ENCODE assay signal across 24 cellular contexts in genomic region chr10:43585981-43586738, GRCh38. TPM values are rescaled to one million over a fixed set of nuclear protein-coding genes. Genes with fewer than 3 reads are reported as not detected.
A peak's percentile ranks its signal among the peaks of the same experiment; 100 is the strongest.
DNase-seq lines count a peak whose midpoint lies in the region; ATAC-seq, FAIRE-seq and TF ChIP-seq lines count a peak whose summit lies in the region.
"Had no signal": no experiment of that assay in that cellular context is flagged by ENCODE, and none has a peak within 500 bp of the region (broad histone marks: within the 10 kb centered on the region; RNA-seq: fewer than 3 reads in every experiment).

No MANE protein-coding gene starts in this region.

- H3K9me3 Mint-ChIP-seq in naive thymus-derived CD4-positive, alpha-beta T cell: peaks cover 0 to 20% (median 0%) of the 10 kb centered on the region in 11 donors

- H3K9me1 ChIP-seq in K562 (ENCODE audit: control insufficient read depth, insufficient read depth, low read length): no peaks in the 10 kb centered on the region

- no peaks in the 10 kb centered on the region for H3K36me3 ChIP-seq in PC-3 (ENCODE audit: low read depth, low read length)
- H3K36me3 ChIP-seq in K562 (ENCODE audit: control insufficient read depth, insufficient read depth, low read length): no peaks in the 10 kb centered on the region
- no peaks in the 10 kb centered on the region for H3K36me3 ChIP-seq in lung (ENCODE audit: control insufficient read depth in 2 of 2, insufficient read depth in 2 of 2, low read length in 2 of 2)
- H3K36me3 ChIP-seq in naive thymus-derived CD4-positive, alpha-beta T cell (ENCODE audit: control insufficient read depth in 2 of 3, insufficient read depth in 3 of 3, low read length in 3 of 3): no peaks in the 10 kb centered on the region
- H3K36me3 ChIP-seq: BE2C had no signal

- H4K20me1 ChIP-seq in PC-3 (ENCODE audit: low read length): no peaks in the 10 kb centered on the region
- H4K20me1 ChIP-seq in K562 (replicated peaks; ENCODE audit: control insufficient read depth, insufficient read depth, low read length): no peaks in the 10 kb centered on the region

- peak; percentile 30 for DNase-seq in PC-3
- DNase-seq in K562 (ENCODE audit: extremely low read depth in 1 of 4, low spot score in 3 of 4): no peak
- no peak for DNase-seq in lung (ENCODE audit: low spot score)
- no peak for DNase-seq in GM10248 (ENCODE audit: extremely low spot score)
- no peak for DNase-seq in epidermal melanocyte (ENCODE audit: insufficient read length, low spot score)
- no peak for DNase-seq in H4 (ENCODE audit: low spot score)
- no peak for DNase-seq in naive thymus-derived CD4-positive, alpha-beta T cell
- DNase-seq: BE2C, DMS 273 treated with DMSO at 0.1 percent for 48 hours, DMS79 treated with DMSO at 0.1 percent for 48 hours, GM23248, HCEC 1CT, Karpas-422, NCI-H1694, NCI-H2081 treated with DMSO at 0.1 percent for 48 hours, NCI-H2171 treated with DMSO at 0.1 percent for 48 hours, NCI-H526, RPMI8226, SHP77, SW 1271 had no signal

- H3K9ac ChIP-seq in PC-3 (ENCODE audit: low read length) (no peak overlapping the region), K562 (ENCODE audit: insufficient read depth in 1 of 2, low read depth in 2 of 2, low read length in 2 of 2) (no peak overlapping the region)
- H3K9ac ChIP-seq: GM23248 had no signal

- no peak for TF ChIP-seq POLR2A in K562 (conservative IDR thresholded peaks at IDR 0.05)

- H3K9me2 ChIP-seq in PC-3 (replicated peaks; ENCODE audit: low read length): no peaks in the 10 kb centered on the region

- no peaks in the 10 kb centered on the region for H3K36me3 Mint-ChIP-seq in naive thymus-derived CD4-positive, alpha-beta T cell

- WGBS in K562 (ENCODE audit: insufficient coverage, low coverage, missing lambda C conversion rate): 1% methylated on average over 9 of the region's 9 CpGs
- whole genome bisulfite sequencing in lung, 2 donors: 66 to 81% methylated on average over 9 of the region's 9 CpGs

- H3K79me2 ChIP-seq in PC-3 (ENCODE audit: low read length) (no peaks in the 10 kb centered on the region), K562 (ENCODE audit: control insufficient read depth, insufficient read depth, low read length) (no peaks in the 10 kb centered on the region)

- H3F3A ChIP-seq in PC-3 (ENCODE audit: low read length, unreplicated experiment): no peaks in the 10 kb centered on the region

- no peak overlapping the region for H3K4me3 ChIP-seq in PC-3 (ENCODE audit: low read length)
- H3K4me3 ChIP-seq in K562: no peak overlapping the region
- no peak overlapping the region for H3K4me3 ChIP-seq in lung
- H3K4me3 ChIP-seq in naive thymus-derived CD4-positive, alpha-beta T cell (ENCODE audit: low read length): no peak overlapping the region
- H3K4me3 ChIP-seq: A549, GM12878, GM23248 had no signal

- H3K27ac ChIP-seq in PC-3 (ENCODE audit: low read length) (no peak overlapping the region), K562 (ENCODE audit: extremely low read depth, low read depth, low read length) (no peak overlapping the region), lung (ENCODE audit: low read depth in 1 of 2, low read length in 1 of 2) (no peak overlapping the region)
- no peak overlapping the region for H3K27ac ChIP-seq in naive thymus-derived CD4-positive, alpha-beta T cell (ENCODE audit: low read depth, low read length)
- H3K27ac ChIP-seq: A549, GM23248 had no signal

- BruUV-seq in PC-3 (replicated peaks; lab: Mats Ljungman, UMichigan) (no TSS peak), K562 (replicated peaks; lab: Mats Ljungman, UMichigan) (no TSS peak)

- H3K4me1 ChIP-seq in PC-3 (ENCODE audit: insufficient read depth, low read length) (0 out of 2 replicates have a peak, but pooled peaks cover 3% of the 10 kb centered on the region), K562 (replicated peaks in 1 of 2; ENCODE audit: control insufficient read depth in 2 of 2, insufficient read depth in 2 of 2, low read length in 2 of 2) (no peaks in the 10 kb centered on the region), lung (ENCODE audit: control insufficient read depth in 2 of 2, insufficient read depth in 2 of 2, low read length in 2 of 2) (no peaks in the 10 kb centered on the region)
- no peaks in the 10 kb centered on the region for H3K4me1 ChIP-seq in naive thymus-derived CD4-positive, alpha-beta T cell (ENCODE audit: control insufficient read depth in 2 of 2, insufficient read depth in 2 of 2, low read length in 2 of 2)
- H3K4me1 ChIP-seq: A549, BE2C had no signal

- in situ Hi-C loops in K562 (cut with MboI): no loop called here

- CTCF ChIA-PET in PC-3 (lab: Charles Lee): no interaction called here
- CTCF ChIA-PET in K562 (lab: Yijun Ruan, JAX; ENCODE audit: low intra/inter-chr PET ratio): no interaction called here
- CTCF ChIA-PET in GM10248 (lab: Yijun Ruan, JAX): interaction anchor here (1.4 to 1.5 kb wide), 2 partner anchors 9 kb away, joined by 3 read pairs; no protein-coding TSS in a partner anchor
- CTCF ChIA-PET in naive thymus-derived CD4-positive, alpha-beta T cell (lab: Charles Lee): no interaction called here

- no peak for TF ChIP-seq CTCF in PC-3 (conservative IDR thresholded peaks at IDR 0.05; ENCODE audit: low read depth, low read length)
- TF ChIP-seq CTCF in K562 (IDR thresholded peaks at IDR 0.05 in 2 of 3, conservative IDR thresholded peaks at IDR 0.05 in 1 of 3; ENCODE audit: insufficient read depth in 2 of 3, low read depth in 1 of 3, low read length in 3 of 3): no peak
- no peak for TF ChIP-seq CTCF in lung (IDR thresholded peaks at IDR 0.05; ENCODE audit: control extremely low read depth, extremely low read depth)
- no peak for TF ChIP-seq CTCF in GM10248 (IDR thresholded peaks at IDR 0.05; ENCODE audit: control extremely low read depth, extremely low read depth, low read depth, missing control alignments)

- H2AFZ ChIP-seq in PC-3 (ENCODE audit: low read length) (peak overlapping the region; percentile 53), K562 (ENCODE audit: low read depth, low read length) (peak overlapping the region; percentile 72; the same call in 1 of the 2 replicates)
- H2AFZ ChIP-seq: GM23248 had no signal

- H3K4me2 ChIP-seq in PC-3 (ENCODE audit: low read length) (no peak overlapping the region), K562 (ENCODE audit: insufficient read depth, low read length) (no peak overlapping the region; the same call in 1 of the 2 replicates)
- H3K4me2 ChIP-seq: A549 had no signal

- no peaks in the 10 kb centered on the region for H3K27me3 ChIP-seq in PC-3 (ENCODE audit: low read length)
- peaks cover 0 to 10% of the 10 kb centered on the region in 2 experiments; a peak in 2 of 5 replicates for H3K27me3 ChIP-seq in K562 (ENCODE audit: control insufficient read depth in 2 of 2, insufficient read depth in 2 of 2, low read length in 2 of 2)
- H3K27me3 ChIP-seq in lung (ENCODE audit: control insufficient read depth, insufficient read depth): no peaks in the 10 kb centered on the region
- H3K27me3 ChIP-seq in naive thymus-derived CD4-positive, alpha-beta T cell (ENCODE audit: control insufficient read depth in 2 of 2, insufficient read depth in 2 of 2, low read length in 2 of 2): no peaks in the 10 kb centered on the region
- H3K27me3 ChIP-seq: BE2C had no signal

- H3K4me1 Mint-ChIP-seq in naive thymus-derived CD4-positive, alpha-beta T cell: peaks cover 0 to 1% (median 0%) of the 10 kb centered on the region in 7 donors
- H3K4me1 Mint-ChIP-seq: IgD-negative memory B cell had no signal

- TF ChIP-seq EP300 in K562 (IDR thresholded peaks at IDR 0.05; ENCODE audit: low read length): no peak

- ATAC-seq in PC-3 (no peak; the same call in 1 of the 2 replicates), K562 (no peak; the same call in 2 of the 3 replicates), lung (ENCODE audit: insufficient read depth, low FRiP score) (peak; percentile 58)
- ATAC-seq in naive thymus-derived CD4-positive, alpha-beta T cell: no peak
- ATAC-seq: A549, GM12878 had no signal

- H3K9me3 ChIP-seq in PC-3 (ENCODE audit: low read length) (no peaks in the 10 kb centered on the region), K562 (replicated peaks; ENCODE audit: control insufficient read depth, insufficient read depth, low read depth, low read length) (peaks cover 4% of the 10 kb centered on the region), lung (ENCODE audit: control insufficient read depth in 2 of 2, insufficient read depth in 1 of 2, low read length in 1 of 2) (no peaks in the 10 kb centered on the region)
- H3K9me3 ChIP-seq in naive thymus-derived CD4-positive, alpha-beta T cell (ENCODE audit: control insufficient read depth in 2 of 3, low read length in 3 of 3): no peaks in the 10 kb centered on the region
- H3K9me3 ChIP-seq: BE2C had no signal

- H3K27ac Mint-ChIP-seq in naive thymus-derived CD4-positive, alpha-beta T cell: no peak overlapping the region
- H3K27ac Mint-ChIP-seq: IgD-negative memory B cell had no signal

- H3K27me3 Mint-ChIP-seq in naive thymus-derived CD4-positive, alpha-beta T cell: peaks cover 0 to 10% (median 0%) of the 10 kb centered on the region in 5 donors

- intact Hi-C loops in PC-3 (cut with micrococcal nuclease) (no loop called here), K562 (cut with micrococcal nuclease) (no loop called here)
- intact Hi-C loops in naive thymus-derived CD4-positive, alpha-beta T cell (cut with micrococcal nuclease): no loop called here

- TF ChIP-seq RAD21 in K562 (CRISPR knock-in tag; conservative IDR thresholded peaks at IDR 0.05 in 1 of 2, IDR thresholded peaks at IDR 0.05 in 1 of 2): no peak

- FAIRE-seq in K562 (lab: Jason Lieb, UNC): no peak
- FAIRE-seq: A549, GM12878 had no signal

- POLR2A ChIA-PET in PC-3 (lab: Charles Lee; ENCODE audit: unreplicated experiment): no interaction called here
- POLR2A ChIA-PET in K562 (lab: Yijun Ruan, JAX): interaction anchor here (0.7 to 1.2 kb wide), 2 partner anchors 9 to 13 kb away, joined by 3 to 4 read pairs; no protein-coding TSS in a partner anchor
- POLR2A ChIA-PET in GM10248 (lab: Yijun Ruan, JAX): no interaction called here
- POLR2A ChIA-PET in naive thymus-derived CD4-positive, alpha-beta T cell (lab: Charles Lee): no interaction called here

- no peak overlapping the region for H3K4me3 Mint-ChIP-seq in naive thymus-derived CD4-positive, alpha-beta T cell
- H3K4me3 Mint-ChIP-seq: IgD-negative memory B cell had no signal

RNA-seq across cellular contexts. Expression of gene ZNF239, which starts 11.7 kb away (rescaled TPM):
- total RNA-seq in PC-3 (2014; rRNA removed) (8.5 and 9.7 TPM in 2 replicates), K562 (2014; rRNA removed) (15.5 and 18.7 TPM in 2 replicates), K562 (2014; rRNA removed; fragmentation: Illumina TruSeq; extraction: Trizol) (26.7 and 29.2 TPM in 2 replicates), K562 (2015; rRNA removed; fragmentation: Illumina TruSeq; extraction: Trizol) (23.1 and 23.6 TPM in 2 replicates), K562 (2021) (13.4 and 13.7 TPM in 2 replicates), lung (1 to 10 TPM; 3.5 to 4.2 TPM)
- total RNA-seq in K562 (2011; cell fraction: chromatin; rRNA removed; ENCODE audit: low replicate concordance): 19.7 and 38.2 TPM in 2 replicates
- total RNA-seq in K562 (2011; cell fraction: nucleolus; rRNA removed): 16.2 and 20.8 TPM in 2 replicates
- 18.1 and 21.7 TPM in 2 replicates for total RNA-seq in K562 (2011; cell fraction: nucleoplasm; rRNA removed)
- polyA plus RNA-seq in K562 (2011; rRNA removed) (16.3 and 23.4 TPM in 2 replicates), K562 (2014; fragmentation: Illumina TruSeq; extraction: Trizol) (22.0 and 23.6 TPM in 2 replicates), K562 (2014; fragmentation: Nextera tagmentation; extraction: Ambion mirVana) (10 to 100 TPM; 14.2 to 23.6 TPM), K562 (2014; rRNA removed) (17.7 and 18.3 TPM in 2 replicates), lung (1 to 10 TPM; 1.8 to 2.1 TPM)
- polyA plus RNA-seq in K562 (2011; cell fraction: cytosol; rRNA removed): 8.1 and 8.6 TPM in 2 replicates
- 15.0 and 26.8 TPM in 2 replicates for polyA plus RNA-seq in K562 (2011; cell fraction: nucleus; rRNA removed)
- 6.0 and 10.1 TPM in 2 replicates for polyA plus RNA-seq in K562 (2012)
- 34.2 and 36.5 TPM in 2 replicates for polyA minus RNA-seq in K562 (2011; rRNA and poly(A)+ RNA removed)
- polyA minus RNA-seq in K562 (2011; cell fraction: cytosol; rRNA and poly(A)+ RNA removed): 7.1 and 10.1 TPM in 2 replicates
- 14.3 and 25.4 TPM in 2 replicates for polyA minus RNA-seq in K562 (2011; cell fraction: nucleus; rRNA and poly(A)+ RNA removed)
- total RNA-seq in H4 (2014; rRNA removed; shearing (Covaris generic)): 5.7 TPM in 2 replicates
- 1 to 10 TPM; 1.7 to 8.5 (median 2.3) TPM for total RNA-seq in naive thymus-derived CD4-positive, alpha-beta T cell
- polyA plus RNA-seq in naive thymus-derived CD4-positive, alpha-beta T cell: 1 to 10 TPM; 2.0 to 4.7 TPM
- total RNA-seq: OCI-LY7 had no signal

RNA-seq across cellular contexts. Expression of gene ZNF485, which starts 20.1 kb away (rescaled TPM):
- total RNA-seq in PC-3 (2014; rRNA removed): 1.2 and 1.3 TPM in 2 replicates
- total RNA-seq in K562 (2011; cell fraction: chromatin; rRNA removed; ENCODE audit: low replicate concordance): 23.8 and 33.5 TPM in 2 replicates
- total RNA-seq in K562 (2011; cell fraction: nucleolus; rRNA removed): 23.3 and 26.0 TPM in 2 replicates
- total RNA-seq in K562 (2011; cell fraction: nucleoplasm; rRNA removed): 24.9 and 40.3 TPM in 2 replicates
- total RNA-seq in K562 (2014; rRNA removed): 7.2 and 8.0 TPM in 2 replicates
- 18.0 and 18.7 TPM in 2 replicates for total RNA-seq in K562 (2014; rRNA removed; fragmentation: Illumina TruSeq; extraction: Trizol)
- total RNA-seq in K562 (2015; rRNA removed; fragmentation: Illumina TruSeq; extraction: Trizol): 14.9 and 16.2 TPM in 2 replicates
- total RNA-seq in K562 (2021): 11.9 and 12.1 TPM in 2 replicates
- polyA plus RNA-seq in K562 (2011; rRNA removed): 9.7 and 11.5 TPM in 2 replicates
- polyA plus RNA-seq in K562 (2011; cell fraction: cytosol; rRNA removed): 9.1 and 10.2 TPM in 2 replicates
- polyA plus RNA-seq in K562 (2011; cell fraction: nucleus; rRNA removed): 12.2 and 13.1 TPM in 2 replicates
- 3.5 and 6.1 TPM in 2 replicates for polyA plus RNA-seq in K562 (2012)
- 10.8 and 13.2 TPM in 2 replicates for polyA plus RNA-seq in K562 (2014; fragmentation: Illumina TruSeq; extraction: Trizol)
- polyA plus RNA-seq in K562 (2014; fragmentation: Nextera tagmentation; extraction: Ambion mirVana): 10 to 100 TPM; 11.1 to 13.8 TPM
- 9.7 and 12.4 TPM in 2 replicates for polyA plus RNA-seq in K562 (2014; rRNA removed)
- 19.5 and 22.9 TPM in 2 replicates for polyA minus RNA-seq in K562 (2011; rRNA and poly(A)+ RNA removed)
- 6.6 and 10.7 TPM in 2 replicates for polyA minus RNA-seq in K562 (2011; cell fraction: cytosol; rRNA and poly(A)+ RNA removed)
- 14.9 and 26.8 TPM in 2 replicates for polyA minus RNA-seq in K562 (2011; cell fraction: nucleus; rRNA and poly(A)+ RNA removed)
- total RNA-seq in lung: 1 to 10 TPM; 4.0 to 4.4 TPM
- 1 to 10 TPM; 1.5 to 2.4 TPM for polyA plus RNA-seq in lung
- 3.3 and 3.6 TPM in 2 replicates for total RNA-seq in H4 (2014; rRNA removed; shearing (Covaris generic))
- total RNA-seq in naive thymus-derived CD4-positive, alpha-beta T cell: 10 to 100 TPM in 2 of 5 experiments, 1 to 10 TPM in 3; 2.9 to 13.1 (median 5.3) TPM
- 1 to 10 TPM; 6.0 to 7.4 TPM for polyA plus RNA-seq in naive thymus-derived CD4-positive, alpha-beta T cell
